14 cellular contexts compared by ENCODE assay signal in genomic region chr22:48758021-48758561, GRCh38.
DNase-seq lines count a peak whose midpoint lies in the region; ATAC-seq and TF ChIP-seq lines count a peak whose summit lies in the region.
"Had no signal": no experiment of that assay in that cellular context is flagged by ENCODE, and none has a peak within 500 bp of the region (broad histone marks: within the 10 kb centered on the region; RNA-seq: fewer than 3 reads in every experiment).

No MANE protein-coding gene starts in this region.

- no peaks in the 10 kb centered on the region for H3K4me1 ChIP-seq in testis
- H3K4me1 ChIP-seq: Caco-2, esophagus squamous epithelium had no signal

- H3K27me3 ChIP-seq in testis: no peaks in the 10 kb centered on the region

- peak; percentile 7 for DNase-seq in activated CD4-positive, CD25-positive, alpha-beta regulatory T cell treated with anti-CD3 and anti-CD28 coated beads, Interleukin-2, amount 50 U/mL, for 72 hours
- DNase-seq in NCI-H345 treated with DMSO at 0.1 percent for 48 hours (lab: John Stamatoyannopoulos, UW; ENCODE audit: unreplicated experiment): peak; percentile 0
- peak; percentile 16 for DNase-seq in left lobe of liver (ENCODE audit: low spot score)
- DNase-seq in testis: peak; percentile 6
- no peak for DNase-seq in NCI-H226
- DNase-seq in hippocampal formation (lab: John Stamatoyannopoulos, UW): no peak
- DNase-seq in inferior parietal cortex (ENCODE audit: extremely low spot score): no peak
- DNase-seq: activated B cell treated with CpG ODN at 0.5 μM for 24 hours; cortex of kidney; esophagus squamous epithelium; GOT3; stimulated activated naive CD8-positive, alpha-beta T cell treated with anti-CD3 and anti-CD28 coated beads, Interleukin-15, amount 100 ng/mL, for 72 hours had no signal

- TF ChIP-seq POLR2A in testis (IDR thresholded peaks at IDR 0.05): no peak

- intact Hi-C loops in testis (cut with DNase I; ENCODE audit: low total_unique reads): no loop called here

- no peak overlapping the region for H3K27ac ChIP-seq in testis
- H3K27ac ChIP-seq: esophagus squamous epithelium had no signal

- H3K36me3 ChIP-seq in testis (ENCODE audit: low read depth, missing control alignments): no peaks in the 10 kb centered on the region
- H3K36me3 ChIP-seq: esophagus squamous epithelium had no signal

- no peak for ATAC-seq in activated CD4-positive, CD25-positive, alpha-beta regulatory T cell treated with anti-CD3 and anti-CD28 coated beads, Interleukin-2, amount 50 U/mL, for 24 hours
- ATAC-seq in left lobe of liver: no peak
- ATAC-seq: stimulated activated naive CD8-positive, alpha-beta T cell treated with anti-CD3 and anti-CD28 coated beads, Interleukin-15, amount 100 ng/mL, for 72 hours had no signal

- 75 to 88% methylated on average over 8 to 14 of the region's 14 CpGs for WGBS in testis, 2 donors

- TF ChIP-seq CTCF in testis (IDR thresholded peaks at IDR 0.05): no peak

- H3K9me3 ChIP-seq in testis: no peaks in the 10 kb centered on the region
- H3K9me3 ChIP-seq: Caco-2, esophagus squamous epithelium had no signal

- H3K4me3 ChIP-seq in testis: no peak overlapping the region
- H3K4me3 ChIP-seq: esophagus squamous epithelium had no signal

Comparison
In these comparisons a context has a peak if more than half of its experiments do, and no peak if none do; other contexts are left out.
1. DNase-seq: peak in activated CD4-positive, CD25-positive, alpha-beta regulatory T cell treated with anti-CD3 and anti-CD28 coated beads, Interleukin-2, amount 50 U/mL, for 72 hours (single experiment), NCI-H345 treated with DMSO at 0.1 percent for 48 hours (single experiment), left lobe of liver (single experiment) and testis (single experiment); none in NCI-H226 (single experiment), hippocampal formation (0 of 2) and inferior parietal cortex (single experiment).